8 cellular contexts compared by ENCODE assay signal in the genomic region with DNA sequence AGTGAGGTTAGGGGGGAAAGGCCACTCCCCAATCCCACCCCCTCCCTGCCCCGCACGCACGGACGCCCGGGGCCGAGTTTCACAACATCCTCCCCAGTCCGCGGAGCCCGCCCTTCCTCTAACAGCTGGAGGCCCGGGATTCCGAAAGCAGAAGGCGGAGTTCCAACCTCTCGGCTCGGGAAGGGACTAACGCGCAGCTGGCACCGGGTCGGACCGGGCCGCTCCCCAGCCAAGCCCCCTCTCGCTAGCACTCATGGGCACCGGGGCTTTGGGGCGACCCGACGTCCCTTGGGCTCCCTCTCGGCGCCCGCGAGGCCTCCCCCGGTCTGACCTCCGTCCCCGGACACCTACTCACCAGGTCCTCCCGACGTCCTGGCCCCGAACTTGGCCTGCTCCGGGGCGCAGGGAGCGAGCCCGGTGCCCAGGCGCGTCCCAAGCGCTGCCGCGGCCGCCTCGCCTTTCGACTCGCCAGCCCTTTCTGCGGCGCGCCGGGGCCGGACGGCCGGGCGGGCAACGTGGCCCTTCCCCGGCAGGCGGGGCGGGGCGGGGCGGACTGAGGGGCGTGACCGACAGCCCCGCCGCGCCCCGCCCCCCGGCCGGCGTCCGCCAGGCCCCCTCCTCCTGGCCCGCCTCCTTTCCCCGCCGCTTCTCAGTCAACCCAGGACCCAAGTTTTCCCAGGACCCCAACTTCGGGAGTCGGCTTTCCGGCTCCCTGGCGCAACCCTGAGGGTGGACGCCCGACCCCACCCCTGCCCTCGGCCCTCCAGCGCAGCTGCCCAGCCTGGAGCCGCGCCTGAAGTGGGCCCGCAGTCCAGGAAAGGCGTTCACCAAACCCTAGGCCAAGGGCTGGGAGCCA. TPM values are rescaled to one million over a fixed set of nuclear protein-coding genes. Genes with fewer than 3 reads are reported as not detected.
DNase-seq lines count a peak whose midpoint lies in the region; ATAC-seq and FAIRE-seq lines count a peak whose summit lies in the region.

Gene MGAT1 (minus strand): TSS at position 482 of the 856 bp plus-strand sequence. CDS start 9,835 bp downstream, outside the sequence.

- H3K4me1 ChIP-seq in CD4-positive, CD25-positive, alpha-beta regulatory T cell (ENCODE audit: control insufficient read depth, insufficient read depth, low read length, poor library complexity, severe bottlenecking), result peaks cover 85% of the 10 kb centered on the region
- H3K4me1 ChIP-seq in SJCRH30, result peaks cover 35% of the 10 kb centered on the region

- FAIRE-seq in frontal cortex (lab: Jason Lieb, UNC), result no peak

- H3K4me3 ChIP-seq in CD4-positive, CD25-positive, alpha-beta regulatory T cell (ENCODE audit: low read depth, low read length), result peak within 1 kb of the TSS; percentile 90
- peak within 1 kb of the TSS; percentile 98 for H3K4me3 ChIP-seq in SJCRH30

- peak; percentile 53 to 60 for ATAC-seq in CD4-positive, CD25-positive, alpha-beta regulatory T cell (ENCODE audit: low read depth in 2 of 2)
- ATAC-seq in GM19397 (IDR thresholded peaks at IDR 0.05; ENCODE audit: unreplicated experiment), result peak; percentile 57

- no peaks in the 10 kb centered on the region for H3K9me3 Mint-ChIP-seq in CD4-positive, CD25-positive, alpha-beta regulatory T cell

- H3K27ac ChIP-seq in CD4-positive, CD25-positive, alpha-beta regulatory T cell (ENCODE audit: insufficient read depth, low read length, poor library complexity, severe bottlenecking), result peak within 1 kb of the TSS; percentile 89
- peak within 1 kb of the TSS; percentile 95 for H3K27ac ChIP-seq in SJCRH30

- H3K4me3 Mint-ChIP-seq in CD4-positive, CD25-positive, alpha-beta regulatory T cell, result peak within 1 kb of the TSS; percentile 91 to 97 (median 94)

- H3K9me3 ChIP-seq in CD4-positive, CD25-positive, alpha-beta regulatory T cell (ENCODE audit: control insufficient read depth in 2 of 2, low read length in 2 of 2), result no peaks in the 10 kb centered on the region
- no peaks in the 10 kb centered on the region for H3K9me3 ChIP-seq in SJCRH30 (replicated peaks)

- H3K36me3 ChIP-seq in CD4-positive, CD25-positive, alpha-beta regulatory T cell (ENCODE audit: control insufficient read depth, insufficient read depth, low read length), result peaks cover 15% of the 10 kb centered on the region
- peaks cover 8% of the 10 kb centered on the region for H3K36me3 ChIP-seq in SJCRH30

- peaks cover 57% of the 10 kb centered on the region for H3K36me3 Mint-ChIP-seq in CD4-positive, CD25-positive, alpha-beta regulatory T cell

- peak within 1 kb of the TSS; percentile 95 to 99 (median 98) for H3K27ac Mint-ChIP-seq in CD4-positive, CD25-positive, alpha-beta regulatory T cell

- H3K4me1 Mint-ChIP-seq in CD4-positive, CD25-positive, alpha-beta regulatory T cell, result peaks cover 29 to 83% (median 72%) of the 10 kb centered on the region in 4 donors

- peak; percentile 67 to 79 (median 70) for DNase-seq in CD4-positive, CD25-positive, alpha-beta regulatory T cell
- peak; percentile 57 for DNase-seq in HPDE6-E6E7 (ENCODE audit: extremely low spot score)
- peak; percentile 83 to 85 for DNase-seq in SJCRH30
- DNase-seq in activated naive CD4-positive, alpha-beta T cell treated with Interleukin-2 at 50 U/mL for 16 hours, result peak; percentile 77
- peak; percentile 93 to 94 for DNase-seq in frontal cortex (ENCODE audit: low spot score in 2 of 2)
- peak in 48 of 56 donors; percentile 22 to 88 (median 58) for DNase-seq in nucleus accumbens (lab: John Stamatoyannopoulos, UW)
- DNase-seq in superior temporal gyrus (ENCODE audit: extremely low spot score), result peak; percentile 33

- no peaks in the 10 kb centered on the region for H3K27me3 Mint-ChIP-seq in CD4-positive, CD25-positive, alpha-beta regulatory T cell

- no peaks in the 10 kb centered on the region for H3K27me3 ChIP-seq in CD4-positive, CD25-positive, alpha-beta regulatory T cell (ENCODE audit: control insufficient read depth, insufficient read depth, low read length)
- no peaks in the 10 kb centered on the region for H3K27me3 ChIP-seq in SJCRH30

RNA-seq across cellular contexts. Expression of gene MGAT1, which starts in this region (rescaled TPM):
- 106 TPM for total RNA-seq in CD4-positive, CD25-positive, alpha-beta regulatory T cell
- 100 to 1,000 TPM; 171 to 210 (median 194) TPM for polyA plus RNA-seq in CD4-positive, CD25-positive, alpha-beta regulatory T cell
- 85.6 and 88.5 TPM in 2 replicates for total RNA-seq in SJCRH30 (2014; rRNA removed; shearing (Covaris generic))
- 19.6 TPM for total RNA-seq in frontal cortex

Comparison
In these comparisons a context has a peak if more than half of its experiments do, and no peak if none do; other contexts are left out.
1. Peak in every context shown above with its lines: DNase-seq, ATAC-seq, H3K4me3 ChIP-seq and H3K27ac ChIP-seq.
2. DNase-seq: peak in every context shown above with its lines; median percentile 94 in frontal cortex; 84 in SJCRH30; 77 in activated naive CD4-positive, alpha-beta T cell treated with Interleukin-2 at 50 U/mL for 16 hours; 70 in CD4-positive, CD25-positive, alpha-beta regulatory T cell; 58 in nucleus accumbens; 57 in HPDE6-E6E7; 33 in superior temporal gyrus.